In genomic region chr2:176961759-176962158, GRCh38 we compare ENCODE assay signal across 37 cellular contexts.
"Had no signal": no experiment of that assay in that cellular context is flagged by ENCODE, and none has a peak within 500 bp of the region (broad histone marks: within the 10 kb centered on the region; RNA-seq: fewer than 3 reads in every experiment).

No MANE protein-coding gene starts in this region.

- H3K4me1 ChIP-seq: adrenal gland, body of pancreas, breast epithelium had no signal

- H3K4me1 Mint-ChIP-seq: activated CD4-positive, alpha-beta memory T cell treated with anti-CD3 and anti-CD28 coated beads, Interleukin-2, amount 10 ng/mL, durations not matched to agents 7 days and 5 days; activated CD4-positive, alpha-beta T cell treated with anti-CD3 and anti-CD28 coated beads for 36 hours; activated CD4-positive, alpha-beta T cell treated with anti-CD3 and anti-CD28 coated beads, Interleukin-2, amount 10 ng/mL, durations not matched to agents 7 days and 5 days; activated T-helper 17 cell treated with anti-CD3 and anti-CD28 coated beads, Interleukin-2, amount 50 U/mL, for 72 hours had no signal

- H3K36me3 Mint-ChIP-seq: activated naive CD4-positive, alpha-beta T cell treated with anti-CD3 and anti-CD28 coated beads, Interleukin-2, amount 50 U/mL, for 72 hours; activated naive CD8-positive, alpha-beta T cell treated with anti-CD3 and anti-CD28 coated beads for 36 hours had no signal

- H3K27me3 ChIP-seq: adrenal gland, body of pancreas, breast epithelium had no signal

- FAIRE-seq: astrocyte, colon, TTC549 had no signal

- H3K4me3 ChIP-seq: adrenal gland, body of pancreas, breast epithelium had no signal

- H3K27ac Mint-ChIP-seq: activated CD4-positive, alpha-beta memory T cell treated with anti-CD3 and anti-CD28 coated beads, Interleukin-2, amount 10 ng/mL, durations not matched to agents 7 days and 5 days; activated CD4-positive, alpha-beta T cell treated with anti-CD3 and anti-CD28 coated beads for 36 hours; activated CD4-positive, alpha-beta T cell treated with anti-CD3 and anti-CD28 coated beads, Interleukin-2, amount 10 ng/mL, durations not matched to agents 7 days and 5 days; activated naive CD4-positive, alpha-beta T cell treated with anti-CD3 and anti-CD28 coated beads for 36 hours; activated naive CD4-positive, alpha-beta T cell treated with anti-CD3 and anti-CD28 coated beads, Interleukin-2, amount 50 U/mL, for 72 hours; activated naive CD8-positive, alpha-beta T cell treated with anti-CD3 and anti-CD28 coated beads for 36 hours; activated T-cell treated with anti-CD3 and anti-CD28 coated beads, Interleukin-2, amount 50 U/mL, for 72 hours; activated T-helper 1 cell treated with anti-CD3 and anti-CD28 coated beads, Interleukin-12 subunit alpha, Interleukin-12 subunit beta, Interleukin-2, Interleukin-4 antibody, amounts not matched to agents 30 ng/mL and 10 ng/mL and 1 ng/mL, durations not matched to agents 14 hours and 24 hours and 36 hours; activated T-helper 17 cell treated with anti-CD3 and anti-CD28 coated beads, Interleukin-2, amount 50 U/mL, for 72 hours; T-helper 1 cell treated with Interleukin-12 subunit alpha and Interleukin-12 subunit beta and Interleukin-4 antibody, amounts not matched to agents 30 μg/mL and 1 μg/mL, for 36 hours; T-helper 2 cell treated with Interferon-gamma antibody and Interleukin-4, amounts not matched to agents 5 μg/mL and 100 μg/mL, for 36 hours had no signal

- ATAC-seq: activated CD4-positive, alpha-beta T cell treated with anti-CD3 and anti-CD28 coated beads for 36 hours; activated CD4-positive, CD25-positive, alpha-beta regulatory T cell treated with anti-CD3 and anti-CD28 coated beads, Interleukin-2, amount 50 U/mL, for 24 hours; activated naive CD4-positive, alpha-beta T cell treated with anti-CD3 and anti-CD28 coated beads, Interleukin-2, amount 50 U/mL, for 72 hours; activated T-cell treated with anti-CD3 and anti-CD28 coated beads, Interleukin-2, amount 50 U/mL, for 4 hours; activated T-cell treated with anti-CD3 and anti-CD28 coated beads, Interleukin-2, amount 50 U/mL, for 72 hours; activated T-helper 17 cell treated with anti-CD3 and anti-CD28 coated beads, Interleukin-2, amount 50 U/mL, for 72 hours; body of pancreas had no signal

- H3K9me3 Mint-ChIP-seq: activated CD4-positive, alpha-beta memory T cell treated with anti-CD3 and anti-CD28 coated beads, Interleukin-2, amount 10 ng/mL, durations not matched to agents 7 days and 5 days; activated CD4-positive, alpha-beta T cell treated with anti-CD3 and anti-CD28 coated beads, Interleukin-2, amount 10 ng/mL, durations not matched to agents 7 days and 5 days; activated naive CD4-positive, alpha-beta T cell treated with anti-CD3 and anti-CD28 coated beads for 36 hours; activated naive CD4-positive, alpha-beta T cell treated with anti-CD3 and anti-CD28 coated beads, Interleukin-2, amount 50 U/mL, for 72 hours; activated naive CD8-positive, alpha-beta T cell treated with anti-CD3 and anti-CD28 coated beads for 36 hours; activated T-cell treated with anti-CD3 and anti-CD28 coated beads, Interleukin-2, amount 50 U/mL, for 4 hours; activated T-cell treated with anti-CD3 and anti-CD28 coated beads, Interleukin-2, amount 50 U/mL, for 72 hours; activated T-helper 1 cell treated with anti-CD3 and anti-CD28 coated beads, Interleukin-12 subunit alpha, Interleukin-12 subunit beta, Interleukin-2, Interleukin-4 antibody, amounts not matched to agents 30 ng/mL and 10 ng/mL and 1 ng/mL, durations not matched to agents 14 hours and 24 hours and 36 hours; activated T-helper 17 cell treated with anti-CD3 and anti-CD28 coated beads, Interleukin-2, amount 50 U/mL, for 72 hours; T-helper 1 cell treated with Interleukin-12 subunit alpha and Interleukin-12 subunit beta and Interleukin-4 antibody, amounts not matched to agents 30 μg/mL and 1 μg/mL, for 36 hours; T-helper 2 cell treated with Interferon-gamma antibody and Interleukin-4, amounts not matched to agents 5 μg/mL and 100 μg/mL, for 36 hours had no signal

- H3K36me3 ChIP-seq: adrenal gland, breast epithelium had no signal

- DNase-seq: activated CD4-positive, alpha-beta memory T cell treated with anti-CD3 and anti-CD28 coated beads, Interleukin-2, amount 10 ng/mL, durations not matched to agents 7 days and 5 days; activated CD4-positive, alpha-beta T cell treated with anti-CD3 and anti-CD28 coated beads for 1 hour; activated CD4-positive, alpha-beta T cell treated with anti-CD3 and anti-CD28 coated beads for 36 hours; activated CD4-positive, alpha-beta T cell treated with anti-CD3 and anti-CD28 coated beads for 48 hours; activated CD4-positive, alpha-beta T cell treated with anti-CD3 and anti-CD28 coated beads, Interleukin-2, amount 10 ng/mL, durations not matched to agents 7 days and 5 days; activated CD4-positive, alpha-beta T cell treated with anti-CD3 and anti-CD28 coated beads, Interleukin-2, amount 50 U/mL, for 48 hours; activated CD4-positive, CD25-positive, alpha-beta regulatory T cell; activated CD8-positive, alpha-beta memory T cell treated with anti-CD3 and anti-CD28 coated beads, Interleukin-2, amount 50 U/mL, for 4 hours; activated effector memory CD4-positive, alpha-beta T cell treated with anti-CD3 and anti-CD28 coated beads, Interleukin-2, amount 50 U/mL, for 16 hours; activated gamma-delta T cell treated with Interleukin-2 at 50 U/mL for 16 hours; activated naive CD4-positive, alpha-beta T cell; activated naive CD4-positive, alpha-beta T cell treated with anti-CD3 and anti-CD28 coated beads for 36 hours; activated naive CD4-positive, alpha-beta T cell treated with anti-CD3 and anti-CD28 coated beads, Interleukin-2, amount 50 U/mL, for 16 hours; activated naive CD8-positive, alpha-beta T cell treated with anti-CD3 and anti-CD28 coated beads for 36 hours; activated T-cell treated with anti-CD3 and anti-CD28 coated beads for 4 hours; activated T-cell treated with anti-CD3 and anti-CD28 coated beads, Interleukin-2, amount 50 U/mL, for 1 hour; activated T-cell treated with anti-CD3 and anti-CD28 coated beads, Interleukin-2, amount 50 U/mL, for 4 hours; activated T-cell treated with anti-CD3 and anti-CD28 coated beads, Interleukin-2, amount 50 U/mL, for 72 hours; adrenal gland; amniotic stem cell; aorta; body of pancreas; central memory CD4-positive, alpha-beta T cell; T-helper 1 cell; T-helper 2 cell; T-helper 9 cell had no signal

- H3K9me3 ChIP-seq: adrenal gland, body of pancreas, breast epithelium had no signal

- H3K4me3 Mint-ChIP-seq: activated CD4-positive, alpha-beta memory T cell treated with anti-CD3 and anti-CD28 coated beads, Interleukin-2, amount 10 ng/mL, durations not matched to agents 7 days and 5 days; activated CD4-positive, alpha-beta T cell treated with anti-CD3 and anti-CD28 coated beads for 36 hours; activated CD4-positive, alpha-beta T cell treated with anti-CD3 and anti-CD28 coated beads, Interleukin-2, amount 10 ng/mL, durations not matched to agents 7 days and 5 days; activated naive CD4-positive, alpha-beta T cell treated with anti-CD3 and anti-CD28 coated beads for 36 hours; activated naive CD8-positive, alpha-beta T cell treated with anti-CD3 and anti-CD28 coated beads for 36 hours; activated T-cell treated with anti-CD3 and anti-CD28 coated beads, Interleukin-2, amount 50 U/mL, for 4 hours; activated T-cell treated with anti-CD3 and anti-CD28 coated beads, Interleukin-2, amount 50 U/mL, for 72 hours; activated T-helper 1 cell treated with anti-CD3 and anti-CD28 coated beads, Interleukin-12 subunit alpha, Interleukin-12 subunit beta, Interleukin-2, Interleukin-4 antibody, amounts not matched to agents 30 ng/mL and 10 ng/mL and 1 ng/mL, durations not matched to agents 14 hours and 24 hours and 36 hours; activated T-helper 17 cell treated with anti-CD3 and anti-CD28 coated beads, Interleukin-2, amount 50 U/mL, for 72 hours; T-helper 1 cell treated with Interleukin-12 subunit alpha and Interleukin-12 subunit beta and Interleukin-4 antibody, amounts not matched to agents 30 μg/mL and 1 μg/mL, for 36 hours; T-helper 2 cell treated with Interferon-gamma antibody and Interleukin-4, amounts not matched to agents 5 μg/mL and 100 μg/mL, for 36 hours had no signal

- H3K27ac ChIP-seq: adrenal gland, body of pancreas, breast epithelium, VCaP had no signal
